ENCODE assay signal across 1 cellular context in genomic region chr22:22981670-22982571, GRCh38.
TF ChIP-seq lines count a peak whose summit lies in the region.

No MANE protein-coding gene starts in this region.

TF ChIP-seq in HEK293, 187 proteins besides CTCF, POLR2A, EP300 and RAD21 (continued from another document):
- TF ChIP-seq ZNF280D (tag by site-specific recombination; IDR thresholded peaks at IDR 0.05) (0 out of 2 replicates have a peak, but pooled peaks have one; percentile 64), ZNF10 (tag by site-specific recombination; IDR thresholded peaks at IDR 0.05) (no peak), ZBTB17 (tag by site-specific recombination; IDR thresholded peaks at IDR 0.05) (no peak), KLF10 (tag by site-specific recombination; IDR thresholded peaks at IDR 0.05) (no peak), ZNF510 (tag by site-specific recombination; IDR thresholded peaks at IDR 0.05; ENCODE audit: insufficient replicate concordance) (peak; percentile 7), GFI1B (tag by site-specific recombination; IDR thresholded peaks at IDR 0.05) (no peak)
